Comparison of ENCODE assay signal across 13 cellular contexts in the genomic region with DNA sequence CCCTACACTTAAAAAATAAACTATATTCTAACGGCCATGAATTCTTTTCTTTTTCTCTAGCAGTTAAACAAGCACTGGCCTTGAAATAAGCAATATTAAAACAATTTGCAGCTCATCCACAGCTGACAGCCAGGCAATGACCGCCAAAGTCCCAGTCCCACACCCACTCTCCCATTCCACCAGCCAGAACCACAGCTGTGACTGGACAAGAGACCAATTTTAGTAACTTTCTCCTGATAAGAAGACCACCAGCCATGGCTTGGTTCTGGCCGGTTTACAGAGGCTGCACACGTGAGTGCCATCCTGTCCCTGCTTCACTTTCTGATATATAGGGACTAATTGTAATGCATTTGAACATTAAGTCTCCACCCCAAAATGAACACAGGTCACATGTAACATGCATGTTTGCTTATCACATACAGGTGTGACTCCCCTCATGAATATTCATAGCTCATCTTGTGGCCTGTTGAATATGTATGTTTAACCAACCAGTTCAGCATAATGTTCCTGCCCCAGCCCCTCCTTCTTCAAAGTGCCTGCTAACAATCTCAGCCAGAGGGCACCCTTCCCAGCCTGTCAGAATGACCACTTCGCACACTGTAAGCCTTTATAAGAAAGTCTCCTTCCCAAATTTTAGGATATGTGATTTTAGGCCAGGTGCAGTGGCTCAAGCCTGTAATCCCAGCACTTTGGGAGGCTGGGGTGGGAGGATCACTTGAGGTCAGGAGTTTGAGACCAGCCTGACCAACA. TPM values are rescaled to one million over a fixed set of nuclear protein-coding genes. Genes with fewer than 3 reads are reported as not detected.
DNase-seq lines count a peak whose midpoint lies in the region; ATAC-seq, FAIRE-seq and TF ChIP-seq lines count a peak whose summit lies in the region.
"Had no signal": no experiment of that assay in that cellular context is flagged by ENCODE, and none has a peak within 500 bp of the region (broad histone marks: within the 10 kb centered on the region; RNA-seq: fewer than 3 reads in every experiment).

No MANE protein-coding gene starts in this region.

- no peak overlapping the region for H3K27ac ChIP-seq in A673 (ENCODE audit: low read depth, low read length, poor library complexity, severe bottlenecking)
- no peak overlapping the region for H3K27ac ChIP-seq in MM.1S (ENCODE audit: low read length)

- H3K4me2 ChIP-seq in MM.1S (ENCODE audit: low read depth, low read length), result no peak overlapping the region

- H3K4me3 Mint-ChIP-seq in WTC11, result no peak overlapping the region
- H3K4me3 Mint-ChIP-seq: CD8-positive, alpha-beta T cell; natural killer cell treated with Interleukin-12 subunit alpha and Interleukin-12 subunit beta and Interleukin-15 and Interleukin-18, amount 100 ng/mL, for 72 hours had no signal

- peak; percentile 89 for ATAC-seq in WTC11
- ATAC-seq in left ventricle myocardium superior, result peak; percentile 42
- no peak for ATAC-seq in HG02678 (IDR thresholded peaks at IDR 0.05; ENCODE audit: unreplicated experiment)
- ATAC-seq: CD8-positive, alpha-beta T cell; natural killer cell treated with Interleukin-12 subunit alpha and Interleukin-12 subunit beta and Interleukin-15 and Interleukin-18, amount 100 ng/mL, for 72 hours had no signal

- TF ChIP-seq CTCF in A673 (conservative IDR thresholded peaks at IDR 0.05; ENCODE audit: low read depth, low read length), result 0 out of 2 replicates have a peak, but pooled peaks have one; percentile 10
- no peak for TF ChIP-seq CTCF in WTC11 (IDR thresholded peaks at IDR 0.05)
- no peak for TF ChIP-seq CTCF in MM.1S (IDR thresholded peaks at IDR 0.05; ENCODE audit: low read length)

- FAIRE-seq in H54 (lab: Jason Lieb, UNC), result peak; percentile 72
- FAIRE-seq: astrocyte had no signal

- no peaks in the 10 kb centered on the region for H3F3A ChIP-seq in MM.1S (ENCODE audit: insufficient read depth, low read length)

- H3K27ac Mint-ChIP-seq in WTC11, result no peak overlapping the region
- H3K27ac Mint-ChIP-seq: CD8-positive, alpha-beta T cell; natural killer cell treated with Interleukin-12 subunit alpha and Interleukin-12 subunit beta and Interleukin-15 and Interleukin-18, amount 100 ng/mL, for 72 hours had no signal

- H3K9ac ChIP-seq in MM.1S (ENCODE audit: low read length), result no peak overlapping the region

- TF ChIP-seq POLR2A in H54 (IDR thresholded peaks at IDR 0.05; ENCODE audit: low read depth, low read length), result no peak

- DNase-seq in A673 (ENCODE audit: low spot score) (no peak), H54 (ENCODE audit: insufficient read length, low spot score) (no peak), WTC11 (ENCODE audit: low spot score) (peak; percentile 25), left ventricle myocardium superior (no peak), MM.1S (no peak), UCSD-AML1 (lab: John Stamatoyannopoulos, UW; ENCODE audit: unreplicated experiment) (no peak), NCI-H1930 (lab: John Stamatoyannopoulos, UW) (no peak)
- DNase-seq: activated CD8-positive, alpha-beta memory T cell treated with anti-CD3 and anti-CD28 coated beads for 24 hours; CD8-positive, alpha-beta T cell; NCI-H1092 treated with DMSO at 0.1 percent for 48 hours had no signal

- no TSS peak for BruUV-seq in A673 (replicated peaks; lab: Mats Ljungman, UMichigan)

- H3K4me1 Mint-ChIP-seq in WTC11, result no peaks in the 10 kb centered on the region

- CTCF ChIA-PET in A673 (lab: Charles Lee), result no interaction called here
- CTCF ChIA-PET in WTC11 (lab: Charles Lee), result interaction anchor here (0.7 to 1.5 kb wide), 10 partner anchors 14 to 640 kb away, joined by 3 to 5 read pairs (median 3); no protein-coding TSS in a partner anchor

- no peaks in the 10 kb centered on the region for H4K20me1 ChIP-seq in MM.1S (ENCODE audit: insufficient read depth, low read length)

- H3K9me3 ChIP-seq in A673 (ENCODE audit: low read depth, low read length, poor library complexity, severe bottlenecking) (no peaks in the 10 kb centered on the region), MM.1S (replicated peaks; ENCODE audit: insufficient read depth, low read length) (no peaks in the 10 kb centered on the region)

- intact Hi-C loops in A673 (cut with micrococcal nuclease; ENCODE audit: unreplicated experiment) (no loop called here), left ventricle myocardium superior (cut with micrococcal nuclease) (no loop called here)

- H3K27me3 Mint-ChIP-seq in WTC11 (ENCODE audit: low read depth), result no peaks in the 10 kb centered on the region; the same call in 1 of the 2 replicates

- no peaks in the 10 kb centered on the region for H3K9me2 ChIP-seq in MM.1S (replicated peaks; ENCODE audit: insufficient read depth, low read length)

- H3K79me2 ChIP-seq in MM.1S (ENCODE audit: low read length), result no peaks in the 10 kb centered on the region

- no peak overlapping the region for H2AFZ ChIP-seq in MM.1S (ENCODE audit: low read length)

- H3K4me1 ChIP-seq in A673 (ENCODE audit: insufficient read depth, low read length, poor library complexity, severe bottlenecking) (no peaks in the 10 kb centered on the region), MM.1S (ENCODE audit: low read length) (no peaks in the 10 kb centered on the region)

- H3K9me3 Mint-ChIP-seq in WTC11, result no peaks in the 10 kb centered on the region
- H3K9me3 Mint-ChIP-seq: CD8-positive, alpha-beta T cell; natural killer cell treated with Interleukin-12 subunit alpha and Interleukin-12 subunit beta and Interleukin-15 and Interleukin-18, amount 100 ng/mL, for 72 hours had no signal

- H3K36me3 ChIP-seq in A673 (ENCODE audit: insufficient read depth, low read length, poor library complexity, severe bottlenecking) (no peaks in the 10 kb centered on the region), MM.1S (replicated peaks; ENCODE audit: insufficient read depth, low read length) (no peaks in the 10 kb centered on the region)

- H3K4me3 ChIP-seq in A673 (ENCODE audit: low read depth, low read length, poor library complexity, severe bottlenecking) (no peak overlapping the region), MM.1S (ENCODE audit: low read length) (no peak overlapping the region)

- H3K27me3 ChIP-seq in A673 (replicated peaks; ENCODE audit: insufficient read depth, low read depth, low read length, poor library complexity), result no peaks in the 10 kb centered on the region
- no peaks in the 10 kb centered on the region for H3K27me3 ChIP-seq in MM.1S (replicated peaks; ENCODE audit: insufficient read depth, low read length)

- H3K36me3 Mint-ChIP-seq in WTC11, result no peaks in the 10 kb centered on the region
- H3K36me3 Mint-ChIP-seq: CD8-positive, alpha-beta T cell; natural killer cell treated with Interleukin-12 subunit alpha and Interleukin-12 subunit beta and Interleukin-15 and Interleukin-18, amount 100 ng/mL, for 72 hours had no signal

- POLR2A ChIA-PET in A673 (lab: Charles Lee; ENCODE audit: low non-redundant PET), result no interaction called here
- POLR2A ChIA-PET in WTC11 (lab: Charles Lee), result no interaction called here

TF ChIP-seq in WTC11, 78 proteins besides CTCF, POLR2A, EP300 and RAD21 (continues in another document):
- TF ChIP-seq, protein P1, sequence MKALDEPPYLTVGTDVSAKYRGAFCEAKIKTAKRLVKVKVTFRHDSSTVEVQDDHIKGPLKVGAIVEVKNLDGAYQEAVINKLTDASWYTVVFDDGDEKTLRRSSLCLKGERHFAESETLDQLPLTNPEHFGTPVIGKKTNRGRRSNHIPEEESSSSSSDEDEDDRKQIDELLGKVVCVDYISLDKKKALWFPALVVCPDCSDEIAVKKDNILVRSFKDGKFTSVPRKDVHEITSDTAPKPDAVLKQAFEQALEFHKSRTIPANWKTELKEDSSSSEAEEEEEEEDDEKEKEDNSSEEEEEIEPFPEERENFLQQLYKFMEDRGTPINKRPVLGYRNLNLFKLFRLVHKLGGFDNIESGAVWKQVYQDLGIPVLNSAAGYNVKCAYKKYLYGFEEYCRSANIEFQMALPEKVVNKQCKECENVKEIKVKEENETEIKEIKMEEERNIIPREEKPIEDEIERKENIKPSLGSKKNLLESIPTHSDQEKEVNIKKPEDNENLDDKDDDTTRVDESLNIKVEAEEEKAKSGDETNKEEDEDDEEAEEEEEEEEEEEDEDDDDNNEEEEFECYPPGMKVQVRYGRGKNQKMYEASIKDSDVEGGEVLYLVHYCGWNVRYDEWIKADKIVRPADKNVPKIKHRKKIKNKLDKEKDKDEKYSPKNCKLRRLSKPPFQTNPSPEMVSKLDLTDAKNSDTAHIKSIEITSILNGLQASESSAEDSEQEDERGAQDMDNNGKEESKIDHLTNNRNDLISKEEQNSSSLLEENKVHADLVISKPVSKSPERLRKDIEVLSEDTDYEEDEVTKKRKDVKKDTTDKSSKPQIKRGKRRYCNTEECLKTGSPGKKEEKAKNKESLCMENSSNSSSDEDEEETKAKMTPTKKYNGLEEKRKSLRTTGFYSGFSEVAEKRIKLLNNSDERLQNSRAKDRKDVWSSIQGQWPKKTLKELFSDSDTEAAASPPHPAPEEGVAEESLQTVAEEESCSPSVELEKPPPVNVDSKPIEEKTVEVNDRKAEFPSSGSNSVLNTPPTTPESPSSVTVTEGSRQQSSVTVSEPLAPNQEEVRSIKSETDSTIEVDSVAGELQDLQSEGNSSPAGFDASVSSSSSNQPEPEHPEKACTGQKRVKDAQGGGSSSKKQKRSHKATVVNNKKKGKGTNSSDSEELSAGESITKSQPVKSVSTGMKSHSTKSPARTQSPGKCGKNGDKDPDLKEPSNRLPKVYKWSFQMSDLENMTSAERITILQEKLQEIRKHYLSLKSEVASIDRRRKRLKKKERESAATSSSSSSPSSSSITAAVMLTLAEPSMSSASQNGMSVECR (CRISPR knock-in tag; IDR thresholded peaks at IDR 0.05; ENCODE audit: borderline replicate concordance), result no peak
- TF ChIP-seq, protein P2, sequence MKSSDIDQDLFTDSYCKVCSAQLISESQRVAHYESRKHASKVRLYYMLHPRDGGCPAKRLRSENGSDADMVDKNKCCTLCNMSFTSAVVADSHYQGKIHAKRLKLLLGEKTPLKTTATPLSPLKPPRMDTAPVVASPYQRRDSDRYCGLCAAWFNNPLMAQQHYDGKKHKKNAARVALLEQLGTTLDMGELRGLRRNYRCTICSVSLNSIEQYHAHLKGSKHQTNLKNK (CRISPR knock-in tag; IDR thresholded peaks at IDR 0.05), result no peak
- TF ChIP-seq, protein P3, sequence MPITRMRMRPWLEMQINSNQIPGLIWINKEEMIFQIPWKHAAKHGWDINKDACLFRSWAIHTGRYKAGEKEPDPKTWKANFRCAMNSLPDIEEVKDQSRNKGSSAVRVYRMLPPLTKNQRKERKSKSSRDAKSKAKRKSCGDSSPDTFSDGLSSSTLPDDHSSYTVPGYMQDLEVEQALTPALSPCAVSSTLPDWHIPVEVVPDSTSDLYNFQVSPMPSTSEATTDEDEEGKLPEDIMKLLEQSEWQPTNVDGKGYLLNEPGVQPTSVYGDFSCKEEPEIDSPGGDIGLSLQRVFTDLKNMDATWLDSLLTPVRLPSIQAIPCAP (CRISPR knock-in tag; IDR thresholded peaks at IDR 0.05), result no peak
- TF ChIP-seq ZNF219 (CRISPR knock-in tag; IDR thresholded peaks at IDR 0.05; ENCODE audit: borderline replicate concordance), result no peak

RNA-seq across cellular contexts. Expression of a gene that starts 23.9 kb away (rescaled TPM):
- total RNA-seq in A673 (2021) (25.3 and 28.3 TPM in 2 replicates), WTC11 (2021) (10.9 to 14.3 TPM (median 12.9 TPM) in 3 replicates), left ventricle myocardium superior (5.9 TPM)
